10 cellular contexts compared by ENCODE assay signal in the genomic region with DNA sequence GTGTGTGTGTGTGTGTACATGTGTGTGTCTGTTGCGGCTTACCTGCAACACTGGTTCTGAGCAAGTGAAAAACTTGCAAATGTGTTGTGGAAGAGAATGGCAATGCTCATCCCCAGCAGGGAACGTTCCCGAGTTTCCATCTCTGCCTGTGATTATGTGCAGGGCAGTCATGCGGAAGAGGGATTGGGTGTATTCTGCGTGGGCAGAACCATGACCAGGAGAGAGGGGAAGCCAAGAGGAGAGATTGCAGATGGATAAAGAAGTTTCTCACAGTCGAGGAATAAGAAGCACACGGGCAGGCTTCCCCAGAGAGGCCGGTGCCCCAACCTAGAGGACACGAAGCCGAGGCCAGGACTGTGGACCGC.
A peak's percentile ranks its signal among the peaks of the same experiment; 100 is the strongest.
DNase-seq lines count a peak whose midpoint lies in the region; ATAC-seq and TF ChIP-seq lines count a peak whose summit lies in the region.
"Had no signal": no experiment of that assay in that cellular context is flagged by ENCODE, and none has a peak within 500 bp of the region (broad histone marks: within the 10 kb centered on the region; RNA-seq: fewer than 3 reads in every experiment).

No MANE protein-coding gene starts in this region.

- peak overlapping the region; percentile 50 for H3K4me3 Mint-ChIP-seq in HFFc6
- H3K4me3 Mint-ChIP-seq: stimulated activated memory B cell treated with anti-CD40 and anti-IgM and Interleukin-4, amounts not matched to agents 10 μg/mL and 1 μg/mL and 100 μg/mL, for 72 hours had no signal

- peak overlapping the region; percentile 52 for H3K27ac ChIP-seq in colonic mucosa
- peak overlapping the region; percentile 60 to 69 for H3K27ac ChIP-seq in left lung
- H3K27ac ChIP-seq in stomach smooth muscle (ENCODE audit: low read length) = peak overlapping the region; percentile 66
- no peak overlapping the region for H3K27ac ChIP-seq in OCI-LY7 (ENCODE audit: low read depth, low read length, poor library complexity, severe bottlenecking)
- H3K27ac ChIP-seq: SJCRH30 had no signal

- H3K36me3 ChIP-seq in colonic mucosa = no peaks in the 10 kb centered on the region
- no peaks in the 10 kb centered on the region for H3K36me3 ChIP-seq in left lung
- H3K36me3 ChIP-seq in stomach smooth muscle (ENCODE audit: control insufficient read depth in 2 of 2, insufficient read depth in 2 of 2, low read length in 2 of 2) = no peaks in the 10 kb centered on the region
- no peaks in the 10 kb centered on the region for H3K36me3 ChIP-seq in OCI-LY7 (ENCODE audit: insufficient read depth, low read length)
- H3K36me3 ChIP-seq: SJCRH30 had no signal

- H3K27me3 Mint-ChIP-seq in HFFc6 (ENCODE audit: insufficient read depth) = peaks cover 7% of the 10 kb centered on the region

- intact Hi-C loops in colonic mucosa (cut with DNase I) (loop anchor here (5.0 kb wide), 1 partner anchor 68 kb away; no protein-coding TSS in a partner anchor), left lung (cut with DNase I) (no loop called here), OCI-LY7 (cut with micrococcal nuclease; ENCODE audit: unreplicated experiment) (loop anchor here (5.0 to 10.0 kb wide), 2 partner anchors 528 to 664 kb away; no protein-coding TSS in a partner anchor)

- DNase-seq in HFFc6 = no peak
- DNase-seq in colonic mucosa = no peak
- no peak for DNase-seq in left lung
- no peak for DNase-seq in NCI-H1417 (lab: John Stamatoyannopoulos, UW)
- no peak for DNase-seq in OCI-LY7 (ENCODE audit: low spot score)

- no peak overlapping the region for H3K4me2 ChIP-seq in OCI-LY7 (ENCODE audit: low read length)

- ATAC-seq in left lung (no peak), HG03342 (IDR thresholded peaks at IDR 0.05; ENCODE audit: unreplicated experiment) (no peak), HG03097 (IDR thresholded peaks at IDR 0.05; ENCODE audit: low FRiP score, unreplicated experiment) (no peak)
- ATAC-seq: stimulated activated memory B cell treated with anti-CD40 and anti-IgM and Interleukin-4, amounts not matched to agents 10 μg/mL and 1 μg/mL and 100 μg/mL, for 72 hours had no signal

- no peak overlapping the region for H2AFZ ChIP-seq in OCI-LY7 (ENCODE audit: low read length)

- no peaks in the 10 kb centered on the region for H3K9me3 ChIP-seq in colonic mucosa
- no peaks in the 10 kb centered on the region for H3K9me3 ChIP-seq in left lung
- H3K9me3 ChIP-seq in stomach smooth muscle (ENCODE audit: control insufficient read depth in 2 of 2, low read length in 2 of 2) = no peaks in the 10 kb centered on the region
- H3K9me3 ChIP-seq in OCI-LY7 (ENCODE audit: low read length) = no peaks in the 10 kb centered on the region
- H3K9me3 ChIP-seq: SJCRH30 had no signal

- POLR2A ChIA-PET in OCI-LY7 (lab: Charles Lee) = no interaction called here

- CTCF ChIA-PET in OCI-LY7 (lab: Charles Lee; ENCODE audit: unreplicated experiment) = interaction anchor here (1.6 kb wide), 1 partner anchor 12 kb away, joined by 3 read pairs; no protein-coding TSS in a partner anchor

- no peaks in the 10 kb centered on the region for H3K9me3 Mint-ChIP-seq in HFFc6
- H3K9me3 Mint-ChIP-seq: stimulated activated memory B cell treated with anti-CD40 and anti-IgM and Interleukin-4, amounts not matched to agents 10 μg/mL and 1 μg/mL and 100 μg/mL, for 72 hours had no signal

- no peak overlapping the region for H3K4me3 ChIP-seq in colonic mucosa
- H3K4me3 ChIP-seq in left lung = no peak overlapping the region
- H3K4me3 ChIP-seq in stomach smooth muscle (ENCODE audit: low read length in 2 of 2) = peak overlapping the region; percentile 15 to 52
- no peak overlapping the region for H3K4me3 ChIP-seq in OCI-LY7 (ENCODE audit: low read depth, low read length, poor library complexity, severe bottlenecking)
- H3K4me3 ChIP-seq: SJCRH30 had no signal

- H3K36me3 Mint-ChIP-seq in HFFc6 (ENCODE audit: low read depth) = peaks cover 28% of the 10 kb centered on the region
- H3K36me3 Mint-ChIP-seq: stimulated activated memory B cell treated with anti-CD40 and anti-IgM and Interleukin-4, amounts not matched to agents 10 μg/mL and 1 μg/mL and 100 μg/mL, for 72 hours had no signal

- peak overlapping the region; percentile 77 for H3K27ac Mint-ChIP-seq in HFFc6
- H3K27ac Mint-ChIP-seq: stimulated activated memory B cell treated with anti-CD40 and anti-IgM and Interleukin-4, amounts not matched to agents 10 μg/mL and 1 μg/mL and 100 μg/mL, for 72 hours had no signal

- H4K20me1 ChIP-seq in OCI-LY7 (ENCODE audit: insufficient read depth, low read length) = no peaks in the 10 kb centered on the region

- TF ChIP-seq CTCF in HFFc6 (IDR thresholded peaks at IDR 0.05) (no peak), colonic mucosa (IDR thresholded peaks at IDR 0.05) (no peak), left lung (IDR thresholded peaks at IDR 0.05) (no peak), OCI-LY7 (conservative IDR thresholded peaks at IDR 0.05; ENCODE audit: low read length) (no peak)

- no peaks in the 10 kb centered on the region for H3K79me2 ChIP-seq in OCI-LY7 (ENCODE audit: insufficient read depth, low read depth, low read length)

- H3K27me3 ChIP-seq in colonic mucosa (no peaks in the 10 kb centered on the region), left lung (no peaks in the 10 kb centered on the region), stomach smooth muscle (ENCODE audit: control insufficient read depth in 1 of 2, insufficient read depth in 2 of 2, low read length in 2 of 2) (no peaks in the 10 kb centered on the region)
- H3K27me3 ChIP-seq: SJCRH30 had no signal

- H3K9ac ChIP-seq in colonic mucosa (ENCODE audit: low read depth in 2 of 2, low read length in 2 of 2) = peak overlapping the region in 1 of 2 donors; percentile 58
- H3K9ac ChIP-seq in stomach smooth muscle (ENCODE audit: low read length in 2 of 2) = peak overlapping the region in 1 of 2 donors; percentile 13

- peaks cover 92% of the 10 kb centered on the region for H3K4me1 Mint-ChIP-seq in HFFc6 (ENCODE audit: low read depth)

- no TSS peak for BruUV-seq in OCI-LY7 (replicated peaks; lab: Mats Ljungman, UMichigan)

- H3K4me1 ChIP-seq in colonic mucosa = peaks cover 21% of the 10 kb centered on the region
- peaks cover 68 to 96% of the 10 kb centered on the region in 2 donors for H3K4me1 ChIP-seq in left lung
- H3K4me1 ChIP-seq in stomach smooth muscle (ENCODE audit: control insufficient read depth, insufficient read depth, low read length) = peaks cover 96% of the 10 kb centered on the region
- peaks cover 56% of the 10 kb centered on the region for H3K4me1 ChIP-seq in OCI-LY7 (ENCODE audit: insufficient read depth, low read length, poor library complexity, severe bottlenecking)

- no peaks in the 10 kb centered on the region for H3K9me2 ChIP-seq in OCI-LY7 (ENCODE audit: insufficient read depth, low read length)

Comparison
In these comparisons a context has a peak if more than half of its experiments do, and no peak if none do; other contexts are left out.
1. H3K4me3 ChIP-seq: peak in stomach smooth muscle (2 of 2); none in colonic mucosa (single experiment), left lung (0 of 2) and OCI-LY7 (single experiment).
2. intact Hi-C loops: an anchor here in colonic mucosa (5.0 kb wide) and OCI-LY7 (5.0 to 10.0 kb wide); none called in left lung.